16 cellular contexts compared by ENCODE assay signal in the genomic region with DNA sequence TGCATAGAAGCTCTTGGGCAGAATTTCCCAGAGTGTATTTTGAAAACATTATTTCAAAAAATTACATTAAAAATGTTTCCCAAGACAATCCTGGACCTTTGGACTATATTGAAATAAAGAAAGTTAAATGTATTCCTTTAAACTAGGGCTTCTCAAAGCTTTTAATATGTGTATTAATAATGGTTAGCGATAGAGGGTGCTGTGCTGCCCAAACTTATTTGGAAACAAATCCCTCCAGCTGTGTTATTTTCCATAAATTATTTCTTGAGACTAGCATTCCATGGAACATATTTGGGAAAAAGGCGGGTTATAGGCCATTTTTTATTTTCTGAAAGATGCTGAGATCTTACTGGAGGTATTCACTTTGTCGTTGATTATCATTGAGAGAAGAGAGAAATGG.
DNase-seq lines count a peak whose midpoint lies in the region; ATAC-seq and TF ChIP-seq lines count a peak whose summit lies in the region.
"Had no signal": no experiment of that assay in that cellular context is flagged by ENCODE, and none has a peak within 500 bp of the region (broad histone marks: within the 10 kb centered on the region; RNA-seq: fewer than 3 reads in every experiment).

No MANE protein-coding gene starts in this region.

- peaks cover 13% of the 10 kb centered on the region for H3K9me3 Mint-ChIP-seq in stimulated activated effector memory CD8-positive, alpha-beta T cell treated with anti-CD3 and anti-CD28 coated beads, Interleukin-12 subunit alpha, Interleukin-12 subunit beta, amount 100 ng/mL, for 72 hours

- DNase-seq in SIG-M5 treated with dmso at 0.1 percent for 504 hours (lab: John Stamatoyannopoulos, UW; ENCODE audit: unreplicated experiment) (peak; percentile 4), SIG-M5 (lab: John Stamatoyannopoulos, UW) (no peak), LNCaP clone FGC (ENCODE audit: low read depth) (no peak)
- no peak for DNase-seq in stimulated activated effector memory CD8-positive, alpha-beta T cell treated with anti-CD3 and anti-CD28 coated beads, Interleukin-12 subunit alpha, Interleukin-12 subunit beta, amount 100 ng/mL, for 72 hours (ENCODE audit: low spot score in 2 of 2)
- no peak for DNase-seq in activated CD4-positive, CD25-positive, alpha-beta regulatory T cell (lab: John Stamatoyannopoulos, UW)
- DNase-seq: CD4-positive, CD25-positive, alpha-beta regulatory T cell; DND-41; NCI-H1092; NCI-H2107; NCI-H226; NCI-H526; SJCRH30; T-helper 1 cell had no signal

- no peak overlapping the region for H3K4me3 Mint-ChIP-seq in stimulated activated effector memory CD8-positive, alpha-beta T cell treated with anti-CD3 and anti-CD28 coated beads, Interleukin-12 subunit alpha, Interleukin-12 subunit beta, amount 100 ng/mL, for 72 hours
- H3K4me3 Mint-ChIP-seq: CD4-positive, CD25-positive, alpha-beta regulatory T cell had no signal

- H4K20me1 ChIP-seq in SU-DHL-6 (ENCODE audit: low read depth, low read length) = no peaks in the 10 kb centered on the region

- ATAC-seq in stimulated activated effector memory CD8-positive, alpha-beta T cell treated with anti-CD3 and anti-CD28 coated beads, Interleukin-12 subunit alpha, Interleukin-12 subunit beta, amount 100 ng/mL, for 72 hours = no peak
- ATAC-seq in GM21447 (IDR thresholded peaks at IDR 0.05; ENCODE audit: unreplicated experiment) (no peak), GM21367 (IDR thresholded peaks at IDR 0.05; ENCODE audit: unreplicated experiment) (no peak)

- H3K27me3 ChIP-seq in SU-DHL-6 (ENCODE audit: low read length) = no peaks in the 10 kb centered on the region
- H3K27me3 ChIP-seq: SJCRH30 had no signal

- H3K27ac Mint-ChIP-seq in stimulated activated effector memory CD8-positive, alpha-beta T cell treated with anti-CD3 and anti-CD28 coated beads, Interleukin-12 subunit alpha, Interleukin-12 subunit beta, amount 100 ng/mL, for 72 hours = no peak overlapping the region
- H3K27ac Mint-ChIP-seq: CD4-positive, CD25-positive, alpha-beta regulatory T cell had no signal

- no peaks in the 10 kb centered on the region for H3K79me2 ChIP-seq in SU-DHL-6 (ENCODE audit: insufficient read depth, low read length)

- H3K27ac ChIP-seq in SU-DHL-6 (ENCODE audit: low read depth, low read length) = no peak overlapping the region

- H2AFZ ChIP-seq in SU-DHL-6 (ENCODE audit: low read depth, low read length, severe bottlenecking) = peak overlapping the region; percentile 48

- no peaks in the 10 kb centered on the region for H3K36me3 Mint-ChIP-seq in stimulated activated effector memory CD8-positive, alpha-beta T cell treated with anti-CD3 and anti-CD28 coated beads, Interleukin-12 subunit alpha, Interleukin-12 subunit beta, amount 100 ng/mL, for 72 hours
- H3K36me3 Mint-ChIP-seq: CD4-positive, CD25-positive, alpha-beta regulatory T cell had no signal

- no peaks in the 10 kb centered on the region for H3F3A ChIP-seq in SU-DHL-6 (ENCODE audit: insufficient read depth)

- H3K9ac ChIP-seq in SU-DHL-6 (ENCODE audit: low read length) = no peak overlapping the region

- H3K9me2 ChIP-seq in SU-DHL-6 (replicated peaks; ENCODE audit: insufficient read depth, low read length) = no peaks in the 10 kb centered on the region

- H3K4me3 ChIP-seq in LNCaP clone FGC (ENCODE audit: low read depth, low read length) (no peak overlapping the region), SU-DHL-6 (ENCODE audit: insufficient read depth, low read length, poor library complexity, severe bottlenecking) (no peak overlapping the region)
- H3K4me3 ChIP-seq: SJCRH30 had no signal

- 0 out of 2 replicates have a peak, but pooled peaks cover 7% of the 10 kb centered on the region for H3K9me3 ChIP-seq in SU-DHL-6 (ENCODE audit: insufficient read depth, low read length)
- H3K9me3 ChIP-seq: SJCRH30 had no signal

- peak; percentile 37 for TF ChIP-seq CTCF in LNCaP clone FGC (IDR thresholded peaks at IDR 0.05; ENCODE audit: control insufficient read depth, extremely low read depth, insufficient read depth)
- TF ChIP-seq CTCF in SU-DHL-6 (IDR thresholded peaks at IDR 0.05; ENCODE audit: insufficient read depth, low read length, poor library complexity, severe bottlenecking) = peak; percentile 31

- H3K4me2 ChIP-seq in SU-DHL-6 (ENCODE audit: low read depth, low read length, poor library complexity, severe bottlenecking) = no peak overlapping the region

- H3K36me3 ChIP-seq in SU-DHL-6 (ENCODE audit: low read length) = no peaks in the 10 kb centered on the region
- H3K36me3 ChIP-seq: SJCRH30 had no signal

- H3K4me1 Mint-ChIP-seq in stimulated activated effector memory CD8-positive, alpha-beta T cell treated with anti-CD3 and anti-CD28 coated beads, Interleukin-12 subunit alpha, Interleukin-12 subunit beta, amount 100 ng/mL, for 72 hours = no peaks in the 10 kb centered on the region
- H3K4me1 Mint-ChIP-seq: CD4-positive, CD25-positive, alpha-beta regulatory T cell had no signal
